ENCODE assay signal across 31 cellular contexts in genomic region chr2:67217398-67217797, GRCh38.
"Had no signal": no experiment of that assay in that cellular context is flagged by ENCODE, and none has a peak within 500 bp of the region (broad histone marks: within the 10 kb centered on the region; RNA-seq: fewer than 3 reads in every experiment).

No MANE protein-coding gene starts in this region.

- ATAC-seq: activated T-cell treated with anti-CD3 and anti-CD28 coated beads, Interleukin-2, amount 50 U/mL, for 72 hours; foreskin keratinocyte; gastrocnemius medialis; WTC11 had no signal

- H3K27me3 ChIP-seq: brain microvascular endothelial cell, esophagus muscularis mucosa, foreskin keratinocyte, gastrocnemius medialis had no signal

- H3K27me3 Mint-ChIP-seq: activated CD4-positive, alpha-beta memory T cell treated with anti-CD3 and anti-CD28 coated beads, Interleukin-2, amount 10 ng/mL, durations not matched to agents 7 days and 5 days; activated CD4-positive, alpha-beta T cell treated with anti-CD3 and anti-CD28 coated beads, Interleukin-2, amount 10 ng/mL, durations not matched to agents 7 days and 5 days; activated T-cell treated with anti-CD3 and anti-CD28 coated beads, Interleukin-2, amount 50 U/mL, for 24 hours; central memory CD8-positive, alpha-beta T cell; dendritic cell treated with granulocyte-macrophage colony-stimulating factor and Interleukin-4, amounts not matched to agents 40 ng/mL and 50 ng/mL, for 4 days had no signal

- H3K27ac Mint-ChIP-seq: activated CD4-positive, alpha-beta memory T cell treated with anti-CD3 and anti-CD28 coated beads, Interleukin-2, amount 10 ng/mL, durations not matched to agents 7 days and 5 days; activated naive CD8-positive, alpha-beta T cell; activated T-cell treated with anti-CD3 and anti-CD28 coated beads, Interleukin-2, amount 50 U/mL, for 24 hours; activated T-cell treated with anti-CD3 and anti-CD28 coated beads, Interleukin-2, amount 50 U/mL, for 72 hours; dendritic cell treated with granulocyte-macrophage colony-stimulating factor and Interleukin-4, amounts not matched to agents 40 ng/mL and 50 ng/mL, for 4 days had no signal

- H3K4me3 ChIP-seq: coronary artery, dorsolateral prefrontal cortex, esophagus muscularis mucosa, gastrocnemius medialis had no signal

- H3K36me3 ChIP-seq: brain microvascular endothelial cell, esophagus muscularis mucosa, gastrocnemius medialis had no signal

- DNase-seq: activated CD4-positive, alpha-beta memory T cell treated with anti-CD3 and anti-CD28 coated beads, Interleukin-2, amount 10 ng/mL, durations not matched to agents 7 days and 5 days; activated CD4-positive, alpha-beta T cell treated with anti-CD3 and anti-CD28 coated beads for 1 hour; activated CD4-positive, alpha-beta T cell treated with anti-CD3 and anti-CD28 coated beads for 4 hours; activated CD4-positive, alpha-beta T cell treated with anti-CD3 and anti-CD28 coated beads, Interleukin-2, amount 10 ng/mL, durations not matched to agents 7 days and 5 days; activated CD4-positive, alpha-beta T cell treated with anti-CD3 and anti-CD28 coated beads, Interleukin-2, amount 50 U/mL, for 4 hours; activated CD8-positive, alpha-beta memory T cell treated with anti-CD3 and anti-CD28 coated beads, Interleukin-2, amount 50 U/mL, for 48 hours; activated gamma-delta T cell; activated naive CD4-positive, alpha-beta T cell; activated naive CD4-positive, alpha-beta T cell treated with anti-CD3 and anti-CD28 coated beads, Interleukin-2, amount 50 U/mL, for 16 hours; activated T-cell treated with anti-CD3 and anti-CD28 coated beads for 4 hours; activated T-cell treated with anti-CD3 and anti-CD28 coated beads, Interleukin-2, amount 50 U/mL, for 24 hours; activated T-cell treated with anti-CD3 and anti-CD28 coated beads, Interleukin-2, amount 50 U/mL, for 72 hours; amniotic stem cell; anterior cingulate cortex; brain microvascular endothelial cell; dorsolateral prefrontal cortex; effector memory CD4-positive, alpha-beta T cell; erythroblast; foreskin keratinocyte; gastrocnemius medialis; glutamatergic neuron; T-helper 2 cell had no signal

- H3K9me3 ChIP-seq: gastrocnemius medialis had no signal

- H3K27ac ChIP-seq: brain microvascular endothelial cell, coronary artery, dorsolateral prefrontal cortex, foreskin keratinocyte, gastrocnemius medialis, VCaP had no signal

- H3K9me3 Mint-ChIP-seq: activated CD4-positive, alpha-beta T cell treated with anti-CD3 and anti-CD28 coated beads, Interleukin-2, amount 10 ng/mL, durations not matched to agents 7 days and 5 days; central memory CD8-positive, alpha-beta T cell; dendritic cell treated with granulocyte-macrophage colony-stimulating factor and Interleukin-4, amounts not matched to agents 40 ng/mL and 50 ng/mL, for 4 days had no signal

- H3K36me3 Mint-ChIP-seq: activated naive CD8-positive, alpha-beta T cell had no signal

- H3K4me1 Mint-ChIP-seq: activated CD4-positive, alpha-beta memory T cell treated with anti-CD3 and anti-CD28 coated beads, Interleukin-2, amount 10 ng/mL, durations not matched to agents 7 days and 5 days; activated CD4-positive, alpha-beta T cell treated with anti-CD3 and anti-CD28 coated beads, Interleukin-2, amount 10 ng/mL, durations not matched to agents 7 days and 5 days; central memory CD8-positive, alpha-beta T cell had no signal

- H3K4me3 Mint-ChIP-seq: activated CD4-positive, alpha-beta memory T cell treated with anti-CD3 and anti-CD28 coated beads, Interleukin-2, amount 10 ng/mL, durations not matched to agents 7 days and 5 days; activated CD4-positive, alpha-beta T cell treated with anti-CD3 and anti-CD28 coated beads, Interleukin-2, amount 10 ng/mL, durations not matched to agents 7 days and 5 days; activated naive CD8-positive, alpha-beta T cell; activated T-cell treated with anti-CD3 and anti-CD28 coated beads, Interleukin-2, amount 50 U/mL, for 24 hours; activated T-cell treated with anti-CD3 and anti-CD28 coated beads, Interleukin-2, amount 50 U/mL, for 72 hours; central memory CD8-positive, alpha-beta T cell; dendritic cell treated with granulocyte-macrophage colony-stimulating factor and Interleukin-4, amounts not matched to agents 40 ng/mL and 50 ng/mL, for 4 days; WTC11 had no signal

- H3K4me1 ChIP-seq: foreskin keratinocyte, gastrocnemius medialis had no signal

- FAIRE-seq: astrocyte, bronchial epithelial cell had no signal
